In the genomic region with DNA sequence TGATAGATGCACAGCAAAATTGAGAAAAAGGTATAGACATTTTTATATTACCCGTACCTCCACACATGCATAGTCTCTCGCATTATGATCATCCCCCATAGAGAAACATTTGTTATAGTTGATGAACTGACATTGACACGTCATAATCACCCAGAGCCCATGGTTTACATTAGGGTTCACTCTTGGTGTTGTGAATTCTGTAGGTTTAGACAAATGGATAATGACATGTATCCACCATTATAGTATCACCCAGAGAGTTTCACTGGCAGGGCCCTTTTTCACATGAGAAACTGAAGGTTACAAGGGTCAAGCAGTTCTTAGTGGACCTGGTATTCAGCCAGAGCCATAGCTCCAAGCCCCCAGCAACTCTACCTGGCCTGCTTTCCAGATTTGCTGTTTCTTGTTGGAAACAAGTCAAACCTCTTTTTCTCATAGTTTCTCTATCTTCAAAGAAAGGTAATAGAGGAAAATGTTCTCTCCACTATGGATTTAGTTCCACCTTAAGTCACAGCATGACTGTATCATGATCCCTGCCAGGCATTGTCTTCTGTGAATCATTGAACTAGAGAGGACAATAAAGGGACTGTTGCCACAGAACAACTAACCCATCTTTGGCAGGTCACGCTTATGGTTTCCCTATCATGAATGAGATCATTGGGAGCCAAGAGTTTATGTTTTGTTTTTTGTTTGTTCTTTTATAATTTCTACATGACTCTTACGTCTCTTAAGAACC, we compare ENCODE assay signal across 1 cellular context.
TF ChIP-seq lines count a peak whose summit lies in the region.

No MANE protein-coding gene starts in this region.

TF ChIP-seq in HCT116, 20 proteins besides CTCF, POLR2A, EP300 and RAD21 (continued from another document):
- TF ChIP-seq, protein P1, sequence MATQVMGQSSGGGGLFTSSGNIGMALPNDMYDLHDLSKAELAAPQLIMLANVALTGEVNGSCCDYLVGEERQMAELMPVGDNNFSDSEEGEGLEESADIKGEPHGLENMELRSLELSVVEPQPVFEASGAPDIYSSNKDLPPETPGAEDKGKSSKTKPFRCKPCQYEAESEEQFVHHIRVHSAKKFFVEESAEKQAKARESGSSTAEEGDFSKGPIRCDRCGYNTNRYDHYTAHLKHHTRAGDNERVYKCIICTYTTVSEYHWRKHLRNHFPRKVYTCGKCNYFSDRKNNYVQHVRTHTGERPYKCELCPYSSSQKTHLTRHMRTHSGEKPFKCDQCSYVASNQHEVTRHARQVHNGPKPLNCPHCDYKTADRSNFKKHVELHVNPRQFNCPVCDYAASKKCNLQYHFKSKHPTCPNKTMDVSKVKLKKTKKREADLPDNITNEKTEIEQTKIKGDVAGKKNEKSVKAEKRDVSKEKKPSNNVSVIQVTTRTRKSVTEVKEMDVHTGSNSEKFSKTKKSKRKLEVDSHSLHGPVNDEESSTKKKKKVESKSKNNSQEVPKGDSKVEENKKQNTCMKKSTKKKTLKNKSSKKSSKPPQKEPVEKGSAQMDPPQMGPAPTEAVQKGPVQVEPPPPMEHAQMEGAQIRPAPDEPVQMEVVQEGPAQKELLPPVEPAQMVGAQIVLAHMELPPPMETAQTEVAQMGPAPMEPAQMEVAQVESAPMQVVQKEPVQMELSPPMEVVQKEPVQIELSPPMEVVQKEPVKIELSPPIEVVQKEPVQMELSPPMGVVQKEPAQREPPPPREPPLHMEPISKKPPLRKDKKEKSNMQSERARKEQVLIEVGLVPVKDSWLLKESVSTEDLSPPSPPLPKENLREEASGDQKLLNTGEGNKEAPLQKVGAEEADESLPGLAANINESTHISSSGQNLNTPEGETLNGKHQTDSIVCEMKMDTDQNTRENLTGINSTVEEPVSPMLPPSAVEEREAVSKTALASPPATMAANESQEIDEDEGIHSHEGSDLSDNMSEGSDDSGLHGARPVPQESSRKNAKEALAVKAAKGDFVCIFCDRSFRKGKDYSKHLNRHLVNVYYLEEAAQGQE (IDR thresholded peaks at IDR 0.05; ENCODE audit: low read depth), result no peak
- peak; percentile 42; the same call in 1 of the 2 replicates for TF ChIP-seq CEBPB (IDR thresholded peaks at IDR 0.05; ENCODE audit: low read depth)
- TF ChIP-seq FOSL1 (IDR thresholded peaks at IDR 0.05; ENCODE audit: low read depth), result peak; percentile 48; the same call in 1 of the 2 replicates
- no peak for TF ChIP-seq TCF7L2 (IDR thresholded peaks at IDR 0.05; ENCODE audit: borderline replicate concordance, extremely low read depth, insufficient read depth, insufficient read length)
- no peak for TF ChIP-seq YY1 (IDR thresholded peaks at IDR 0.05; ENCODE audit: extremely low read depth, insufficient replicate concordance, low read depth, low read length)
- TF ChIP-seq EGR1 (IDR thresholded peaks at IDR 0.05; ENCODE audit: low read depth), result no peak
- peak; percentile 64 for TF ChIP-seq JUND (IDR thresholded peaks at IDR 0.05)
TF ChIP-seq in HCT116: peak in this region for 7.
